24 cellular contexts compared by ENCODE assay signal in genomic region chr10:36345770-36346169, GRCh38.
DNase-seq lines count a peak whose midpoint lies in the region; ATAC-seq, FAIRE-seq and TF ChIP-seq lines count a peak whose summit lies in the region.
"Had no signal": no experiment of that assay in that cellular context is flagged by ENCODE, and none has a peak within 500 bp of the region (broad histone marks: within the 10 kb centered on the region; RNA-seq: fewer than 3 reads in every experiment).

No MANE protein-coding gene starts in this region.

- H3K27me3 ChIP-seq in endothelial cell of umbilical vein (ENCODE audit: control insufficient read depth in 2 of 2, insufficient read depth in 2 of 2, low read length in 2 of 2) = no peaks in the 10 kb centered on the region
- no peaks in the 10 kb centered on the region for H3K27me3 ChIP-seq in CD8-positive, alpha-beta memory T cell (ENCODE audit: insufficient read depth, low read length, poor library complexity, severe bottlenecking)
- H3K27me3 ChIP-seq: stomach had no signal

- no peak for TF ChIP-seq POLR2A in endothelial cell of umbilical vein (IDR thresholded peaks at IDR 0.05; ENCODE audit: low read depth, low read length)

- H3K79me2 ChIP-seq in endothelial cell of umbilical vein (ENCODE audit: control insufficient read depth, insufficient read depth, low read length) = no peaks in the 10 kb centered on the region

- POLR2A ChIA-PET in endothelial cell of umbilical vein (lab: Charles Lee) = no interaction called here
- POLR2A ChIA-PET in activated CD4-positive, alpha-beta memory T cell treated with anti-CD3 and anti-CD28 coated beads for 36 hours (lab: Charles Lee) = no interaction called here
- POLR2A ChIA-PET in CD8-positive, alpha-beta memory T cell (lab: Charles Lee) = no interaction called here

- no peak overlapping the region for H3K4me3 Mint-ChIP-seq in activated CD4-positive, alpha-beta memory T cell treated with anti-CD3 and anti-CD28 coated beads for 36 hours
- H3K4me3 Mint-ChIP-seq in CD8-positive, alpha-beta memory T cell = no peak overlapping the region
- H3K4me3 Mint-ChIP-seq: B cell had no signal

- H3K9me3 Mint-ChIP-seq in activated CD4-positive, alpha-beta memory T cell treated with anti-CD3 and anti-CD28 coated beads for 36 hours = peaks cover 15% of the 10 kb centered on the region
- H3K9me3 Mint-ChIP-seq in CD8-positive, alpha-beta memory T cell = peaks cover 0 to 26% (median 9%) of the 10 kb centered on the region in 5 donors

- no peaks in the 10 kb centered on the region for H3K36me3 Mint-ChIP-seq in activated CD4-positive, alpha-beta memory T cell treated with anti-CD3 and anti-CD28 coated beads for 36 hours
- H3K36me3 Mint-ChIP-seq in CD8-positive, alpha-beta memory T cell = no peaks in the 10 kb centered on the region

- ATAC-seq in SK-N-SH treated with all-trans-retinoic acid at 6 μM for 48 hours = peak; percentile 4; the same call in 1 of the 3 replicates
- no peak for ATAC-seq in HG03442 (IDR thresholded peaks at IDR 0.05; ENCODE audit: unreplicated experiment)

- no peaks in the 10 kb centered on the region for H3K27me3 Mint-ChIP-seq in activated CD4-positive, alpha-beta memory T cell treated with anti-CD3 and anti-CD28 coated beads for 36 hours
- H3K27me3 Mint-ChIP-seq in CD8-positive, alpha-beta memory T cell = no peaks in the 10 kb centered on the region
- H3K27me3 Mint-ChIP-seq: B cell had no signal

- no peaks in the 10 kb centered on the region for H3K9me3 ChIP-seq in endothelial cell of umbilical vein (replicated peaks; ENCODE audit: control insufficient read depth, insufficient read depth, low read length)
- H3K9me3 ChIP-seq in CD8-positive, alpha-beta memory T cell (ENCODE audit: low read length) = no peaks in the 10 kb centered on the region
- H3K9me3 ChIP-seq: stomach had no signal

- CTCF ChIA-PET in endothelial cell of umbilical vein (lab: Charles Lee) = interaction anchor here (0.6 to 1.2 kb wide), 3 partner anchors 14 to 711 kb away, joined by 3 to 5 read pairs (median 3); no protein-coding TSS in a partner anchor
- CTCF ChIA-PET in activated CD4-positive, alpha-beta memory T cell treated with anti-CD3 and anti-CD28 coated beads for 36 hours (lab: Charles Lee) = no interaction called here
- CTCF ChIA-PET in CD8-positive, alpha-beta memory T cell (lab: Charles Lee) = no interaction called here

- DNase-seq in AG08395 (ENCODE audit: low spot score) (peak; percentile 10), endothelial cell of umbilical vein (ENCODE audit: low read depth, low spot score) (peak; percentile 83), midbrain (lab: John Stamatoyannopoulos, UW) (peak; percentile 2), middle frontal gyrus (ENCODE audit: extremely low spot score, low spot score) (no peak)
- no peak for DNase-seq in activated CD4-positive, alpha-beta memory T cell treated with anti-CD3 and anti-CD28 coated beads for 36 hours
- DNase-seq in CD8-positive, alpha-beta memory T cell = no peak
- DNase-seq: activated CD4-positive, alpha-beta T cell treated with anti-CD3 and anti-CD28 coated beads for 48 hours; activated T-cell treated with anti-CD3 and anti-CD28 coated beads, Interleukin-2, amount 50 U/mL, for 48 hours; cortex of kidney; kidney glomerular epithelial cell; NCI-H187; NCI-H524; SHP77; stomach; trophoblast cell had no signal

- no peak for TF ChIP-seq CTCF in endothelial cell of umbilical vein (IDR thresholded peaks at IDR 0.05; ENCODE audit: extremely low read depth in 1 of 2, insufficient read depth in 1 of 2, low read depth in 1 of 2, low read length in 2 of 2)

- H2AFZ ChIP-seq in endothelial cell of umbilical vein (ENCODE audit: low read depth, low read length) = peak overlapping the region; percentile 33

- FAIRE-seq in endothelial cell of umbilical vein (lab: Jason Lieb, UNC) = no peak
- FAIRE-seq: bronchial epithelial cell, endometrium, G401.6 had no signal

- no peaks in the 10 kb centered on the region for H3K4me1 Mint-ChIP-seq in activated CD4-positive, alpha-beta memory T cell treated with anti-CD3 and anti-CD28 coated beads for 36 hours (ENCODE audit: low read depth)
- H3K4me1 Mint-ChIP-seq in CD8-positive, alpha-beta memory T cell = no peaks in the 10 kb centered on the region
- H3K4me1 Mint-ChIP-seq: B cell had no signal

- H3K4me3 ChIP-seq in endothelial cell of umbilical vein (replicated peaks in 1 of 3; ENCODE audit: insufficient read depth in 1 of 3, low read depth in 1 of 3, low read length in 3 of 3) = no peak overlapping the region
- H3K4me3 ChIP-seq in CD8-positive, alpha-beta memory T cell (ENCODE audit: low read length) = no peak overlapping the region
- H3K4me3 ChIP-seq: lung, skin epidermis, stomach had no signal

- H3K27ac Mint-ChIP-seq in activated CD4-positive, alpha-beta memory T cell treated with anti-CD3 and anti-CD28 coated beads for 36 hours = no peak overlapping the region
- H3K27ac Mint-ChIP-seq in CD8-positive, alpha-beta memory T cell = no peak overlapping the region
- H3K27ac Mint-ChIP-seq: B cell had no signal

- H3K36me3 ChIP-seq in endothelial cell of umbilical vein (ENCODE audit: control insufficient read depth in 2 of 2, extremely low read depth in 1 of 2, insufficient read depth in 2 of 2, low read length in 2 of 2) = no peaks in the 10 kb centered on the region
- no peaks in the 10 kb centered on the region for H3K36me3 ChIP-seq in CD8-positive, alpha-beta memory T cell (ENCODE audit: insufficient read depth, low read length)
- H3K36me3 ChIP-seq: stomach had no signal

- dilution Hi-C loops in endothelial cell of umbilical vein (cut with MboI; ENCODE audit: extremely low pct_ligation_motif_present, low sequenced_read_pairs) = no loop called here

- no peaks in the 10 kb centered on the region for H3K4me1 ChIP-seq in endothelial cell of umbilical vein (ENCODE audit: control insufficient read depth, extremely low read depth, insufficient read depth, low read length)
- no peaks in the 10 kb centered on the region for H3K4me1 ChIP-seq in CD8-positive, alpha-beta memory T cell (ENCODE audit: insufficient read depth, low read length)

- intact Hi-C loops in endothelial cell of umbilical vein (cut with micrococcal nuclease) = no loop called here
- intact Hi-C loops in activated CD4-positive, alpha-beta memory T cell treated with anti-CD3 and anti-CD28 coated beads for 36 hours (cut with micrococcal nuclease) = no loop called here

- no peaks in the 10 kb centered on the region for H3K9me1 ChIP-seq in endothelial cell of umbilical vein (replicated peaks; ENCODE audit: control insufficient read depth, extremely low read depth, insufficient read depth, low read length)

- H3K4me2 ChIP-seq in endothelial cell of umbilical vein (ENCODE audit: insufficient read depth, low read length) = no peak overlapping the region

- no TSS peak for BruUV-seq in endothelial cell of umbilical vein (replicated peaks; lab: Mats Ljungman, UMichigan)

- H4K20me1 ChIP-seq in endothelial cell of umbilical vein (replicated peaks; ENCODE audit: control insufficient read depth, extremely low read depth, insufficient read depth, low read length) = no peaks in the 10 kb centered on the region

- H3K27ac ChIP-seq in endothelial cell of umbilical vein (ENCODE audit: insufficient read depth, low read depth, low read length) = no peak overlapping the region
- no peak overlapping the region for H3K27ac ChIP-seq in CD8-positive, alpha-beta memory T cell (ENCODE audit: low read depth, low read length)
- H3K27ac ChIP-seq: skin epidermis, stomach, VCaP had no signal

- H3K9ac ChIP-seq in endothelial cell of umbilical vein (replicated peaks; ENCODE audit: extremely low read depth, insufficient read depth, low read length) = no peak overlapping the region

TF ChIP-seq in SK-N-SH treated with all-trans-retinoic acid at 6 μM for 48 hours, 23 proteins besides CTCF, POLR2A, EP300 and RAD21 (continues in another document):
- TF ChIP-seq CSDC2 (CRISPR knock-in tag; IDR thresholded peaks at IDR 0.05) (no peak), TCF4 (CRISPR knock-in tag; IDR thresholded peaks at IDR 0.05; ENCODE audit: borderline replicate concordance) (no peak), ZNF70 (CRISPR knock-in tag; IDR thresholded peaks at IDR 0.05) (no peak), ZC3H10 (CRISPR knock-in tag; IDR thresholded peaks at IDR 0.05) (no peak), ZFP3 (CRISPR knock-in tag; IDR thresholded peaks at IDR 0.05) (no peak), ZFP30 (CRISPR knock-in tag; IDR thresholded peaks at IDR 0.05) (no peak), ESRRG (CRISPR knock-in tag; IDR thresholded peaks at IDR 0.05) (no peak), TOX (CRISPR knock-in tag; IDR thresholded peaks at IDR 0.05; ENCODE audit: borderline replicate concordance) (no peak)

TF ChIP-seq in endothelial cell of umbilical vein, 7 proteins besides CTCF, POLR2A, EP300 and RAD21:
- TF ChIP-seq POLR2AphosphoS5 (IDR thresholded peaks at IDR 0.05; ENCODE audit: insufficient read depth, low read depth, low read length) (no peak), MAX (IDR thresholded peaks at IDR 0.05; ENCODE audit: insufficient read depth, insufficient read length) (no peak), EZH2 (IDR thresholded peaks at IDR 0.05; ENCODE audit: borderline replicate concordance, low read depth, low read length, severe bottlenecking) (no peak)

Comparison
In these comparisons a context has a peak if more than half of its experiments do, and no peak if none do; other contexts are left out.
1. DNase-seq: peak in AG08395 (single experiment), endothelial cell of umbilical vein (single experiment) and midbrain (single experiment); none in activated CD4-positive, alpha-beta memory T cell treated with anti-CD3 and anti-CD28 coated beads for 36 hours (single experiment), CD8-positive, alpha-beta memory T cell (0 of 5) and middle frontal gyrus (single experiment).